8 cellular contexts compared by ENCODE assay signal in the genomic region with DNA sequence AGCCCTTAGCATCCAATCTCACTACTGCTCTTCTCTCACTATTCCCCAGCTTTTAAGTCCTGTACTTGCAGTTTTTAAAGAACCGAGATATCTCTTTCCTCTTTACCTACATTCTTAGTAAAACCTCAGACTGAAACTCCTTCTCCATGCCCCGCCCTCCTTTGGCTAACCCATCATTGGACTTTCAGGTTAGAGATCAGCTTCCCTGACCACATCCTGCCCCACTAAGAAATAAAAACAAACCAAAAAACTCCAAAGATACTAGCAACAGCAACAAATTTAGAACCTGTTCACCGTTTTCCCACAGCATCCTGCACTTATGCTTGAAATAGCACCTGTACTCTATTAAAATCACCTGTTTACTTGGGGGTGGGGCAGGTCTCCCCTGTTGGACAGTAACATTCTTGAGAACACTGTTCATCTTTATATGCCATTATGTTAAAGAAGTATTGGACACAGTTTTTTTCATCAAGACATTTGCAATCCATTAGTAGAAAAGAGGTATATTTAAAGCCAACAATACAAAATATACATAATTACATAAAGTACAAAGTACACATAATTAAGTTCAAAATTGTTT. TPM values are rescaled to one million over a fixed set of nuclear protein-coding genes. Genes with fewer than 3 reads are reported as not detected.
A peak's percentile ranks its signal among the peaks of the same experiment; 100 is the strongest.
DNase-seq lines count a peak whose midpoint lies in the region; ATAC-seq and TF ChIP-seq lines count a peak whose summit lies in the region.
"Had no signal": no experiment of that assay in that cellular context is flagged by ENCODE, and none has a peak within 500 bp of the region (broad histone marks: within the 10 kb centered on the region; RNA-seq: fewer than 3 reads in every experiment).

No MANE protein-coding gene starts in this region.

- H3K36me3 Mint-ChIP-seq in activated T-cell treated with anti-CD3 and anti-CD28 coated beads, Interleukin-2, amount 50 U/mL, for 24 hours (ENCODE audit: low read depth): no peaks in the 10 kb centered on the region

- 82 to 87% (median 84%) methylated on average over 3 of the region's 3 CpGs for WGBS in ovary, 3 donors

- no peak for TF ChIP-seq CTCF in ovary (IDR thresholded peaks at IDR 0.05)

- peak overlapping the region; percentile 42 for H3K27ac Mint-ChIP-seq in activated T-cell treated with anti-CD3 and anti-CD28 coated beads, Interleukin-2, amount 50 U/mL, for 24 hours

- H3K27me3 ChIP-seq in ovary: no peaks in the 10 kb centered on the region

- H3K36me3 ChIP-seq in ovary: no peaks in the 10 kb centered on the region

- no peaks in the 10 kb centered on the region for H3K4me1 ChIP-seq in ovary (ENCODE audit: insufficient read depth)

- H3K9me3 ChIP-seq in ovary: no peaks in the 10 kb centered on the region

- no peak overlapping the region for H3K4me3 ChIP-seq in ovary
- H3K4me3 ChIP-seq: PC-9 had no signal

- H3K27me3 Mint-ChIP-seq in activated T-cell treated with anti-CD3 and anti-CD28 coated beads, Interleukin-2, amount 50 U/mL, for 24 hours: no peaks in the 10 kb centered on the region

- no peak overlapping the region for H3K27ac ChIP-seq in ovary
- H3K27ac ChIP-seq: PC-9 had no signal

- no peak overlapping the region for H3K4me3 Mint-ChIP-seq in activated T-cell treated with anti-CD3 and anti-CD28 coated beads, Interleukin-2, amount 50 U/mL, for 24 hours

- H3K4me1 Mint-ChIP-seq in activated T-cell treated with anti-CD3 and anti-CD28 coated beads, Interleukin-2, amount 50 U/mL, for 24 hours (ENCODE audit: low read depth): peaks cover 25% of the 10 kb centered on the region

- peak; percentile 83 for ATAC-seq in GM21360 (IDR thresholded peaks at IDR 0.05; ENCODE audit: unreplicated experiment)
- ATAC-seq in HG03565 (IDR thresholded peaks at IDR 0.05; ENCODE audit: unreplicated experiment): peak; percentile 84
- ATAC-seq in HG03025 (IDR thresholded peaks at IDR 0.05; ENCODE audit: low FRiP score, unreplicated experiment): no peak

- no peaks in the 10 kb centered on the region for H3K9me3 Mint-ChIP-seq in activated T-cell treated with anti-CD3 and anti-CD28 coated beads, Interleukin-2, amount 50 U/mL, for 24 hours

- no peak for TF ChIP-seq POLR2A in ovary (IDR thresholded peaks at IDR 0.05)

- no peak for DNase-seq in activated T-cell treated with anti-CD3 and anti-CD28 coated beads, Interleukin-2, amount 50 U/mL, for 24 hours
- peak; percentile 5 for DNase-seq in stimulated activated CD8-positive, alpha-beta memory T cell treated with anti-CD3 and anti-CD28 coated beads, Interleukin-7, amount 100 ng/mL, for 24 hours (ENCODE audit: low read depth)
- DNase-seq in ovary (no peak), dermis blood vessel endothelial cell (no peak)
- DNase-seq: PC-9 had no signal

- TF ChIP-seq EP300 in ovary (IDR thresholded peaks at IDR 0.05): no peak

- intact Hi-C loops in ovary (cut with DNase I): no loop called here

RNA-seq across cellular contexts. Expression of a gene that starts 16.3 kb away (rescaled TPM):
- total RNA-seq in ovary (10 to 100 TPM; 10.8 to 22.3 (median 18.6) TPM), dermis blood vessel endothelial cell (16.3 and 25.8 TPM in 2 replicates)
- polyA plus RNA-seq in ovary: 10 to 100 TPM; 13.7 to 34.1 TPM
